ENCODE assay signal across 8 cellular contexts in the genomic region with DNA sequence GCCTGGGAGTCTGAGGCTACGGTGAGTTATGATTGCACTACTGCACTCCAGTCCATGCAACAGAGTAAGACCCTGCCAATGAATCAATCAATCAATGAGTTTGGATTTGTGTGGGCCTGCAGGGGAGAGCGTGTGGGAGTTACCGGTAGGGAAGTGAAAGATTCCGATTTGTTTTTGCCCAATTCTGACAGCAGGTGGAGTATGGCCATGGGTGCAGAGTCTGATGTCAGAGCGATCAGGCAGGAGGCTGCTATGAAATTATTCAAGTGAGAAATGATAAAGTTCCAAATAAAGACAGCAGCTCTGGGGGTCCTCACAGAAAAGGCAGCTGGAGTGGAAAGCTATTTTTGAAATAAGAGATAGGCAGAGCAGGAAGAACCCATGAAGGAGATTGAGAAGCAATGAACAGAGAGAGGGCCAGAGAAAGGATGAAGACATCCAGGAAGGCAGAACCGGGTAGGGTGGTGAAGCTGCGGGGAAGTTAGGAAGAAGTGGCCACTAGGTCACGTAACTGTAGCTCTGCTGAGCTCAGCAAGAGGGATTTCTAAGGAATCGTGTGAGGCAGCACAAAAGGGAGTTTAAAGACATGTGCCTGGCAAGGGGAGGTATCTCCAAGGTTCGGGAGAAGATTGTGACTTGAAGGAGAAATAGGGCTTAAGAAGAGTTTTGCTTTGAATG.
DNase-seq lines count a peak whose midpoint lies in the region; ATAC-seq and TF ChIP-seq lines count a peak whose summit lies in the region.

No MANE protein-coding gene starts in this region.

- peak; percentile 68 for DNase-seq in AG20443 (ENCODE audit: low spot score)
- DNase-seq in HFF-Myc (ENCODE audit: extremely low read depth, low read depth), result no peak
- DNase-seq in choroid plexus epithelial cell (ENCODE audit: low read depth), result peak; percentile 66
- DNase-seq in lung microvascular endothelial cell (ENCODE audit: low read depth in 2 of 2), result peak; percentile 42 to 84
- DNase-seq in GOT3 (lab: John Stamatoyannopoulos, UW), result no peak
- no peak for DNase-seq in NCI-H510A (lab: John Stamatoyannopoulos, UW)

- ATAC-seq in HG03460 (IDR thresholded peaks at IDR 0.05; ENCODE audit: unreplicated experiment), result no peak
- no peak for ATAC-seq in HG02840 (IDR thresholded peaks at IDR 0.05; ENCODE audit: low FRiP score, unreplicated experiment)

- H3K4me3 ChIP-seq in HFF-Myc (replicated peaks; ENCODE audit: low read depth, low read length) (no peak overlapping the region), choroid plexus epithelial cell (ENCODE audit: low read depth, low read length) (no peak overlapping the region)

- peak; percentile 27 for TF ChIP-seq CTCF in HFF-Myc (IDR thresholded peaks at IDR 0.05; ENCODE audit: low read depth, low read length, missing control alignments)
- TF ChIP-seq CTCF in choroid plexus epithelial cell (conservative IDR thresholded peaks at IDR 0.05; ENCODE audit: low read depth, low read length), result peak; percentile 75

Comparison
In these comparisons a context has a peak if more than half of its experiments do, and no peak if none do; other contexts are left out.
1. DNase-seq: peak in AG20443 (single experiment), choroid plexus epithelial cell (single experiment) and lung microvascular endothelial cell (2 of 2); none in HFF-Myc (single experiment), GOT3 (single experiment) and NCI-H510A (single experiment).